Comparison of ENCODE assay signal across 8 cellular contexts in genomic region chr16:68093816-68094613, GRCh38. TPM values are rescaled to one million over a fixed set of nuclear protein-coding genes. Genes with fewer than 3 reads are reported as not detected.
DNase-seq lines count a peak whose midpoint lies in the region; ATAC-seq and FAIRE-seq lines count a peak whose summit lies in the region.

No MANE protein-coding gene starts in this region.

- intact Hi-C loops in Right ventricle myocardium inferior (cut with DNase I) (loop anchor here (2.0 to 5.0 kb wide), 2 partner anchors 33 to 135 kb away; no protein-coding TSS in a partner anchor), cardiac septum (cut with DNase I) (loop anchor here (2.0 kb wide), 1 partner anchor 137 kb away; no protein-coding TSS in a partner anchor)

- no peaks in the 10 kb centered on the region for H3K27me3 Mint-ChIP-seq in stimulated activated naive CD8-positive, alpha-beta T cell treated with anti-CD3 and anti-CD28 coated beads, Interleukin-15, amount 100 ng/mL, for 72 hours

- FAIRE-seq in TTC549 (lab: Jason Lieb, UNC) = peak; percentile 53

- peak; percentile 69 for ATAC-seq in Right ventricle myocardium inferior
- ATAC-seq in stimulated activated naive CD8-positive, alpha-beta T cell treated with anti-CD3 and anti-CD28 coated beads, Interleukin-15, amount 100 ng/mL, for 72 hours = peak; percentile 92
- ATAC-seq in HG03432 (IDR thresholded peaks at IDR 0.05; ENCODE audit: unreplicated experiment) = no peak

- no peaks in the 10 kb centered on the region for H3K9me3 Mint-ChIP-seq in stimulated activated naive CD8-positive, alpha-beta T cell treated with anti-CD3 and anti-CD28 coated beads, Interleukin-15, amount 100 ng/mL, for 72 hours

- H3K4me3 Mint-ChIP-seq in stimulated activated naive CD8-positive, alpha-beta T cell treated with anti-CD3 and anti-CD28 coated beads, Interleukin-15, amount 100 ng/mL, for 72 hours = peak overlapping the region; percentile 51 to 74

- peaks cover 86% of the 10 kb centered on the region for H3K4me1 Mint-ChIP-seq in stimulated activated naive CD8-positive, alpha-beta T cell treated with anti-CD3 and anti-CD28 coated beads, Interleukin-15, amount 100 ng/mL, for 72 hours

- H3K27ac Mint-ChIP-seq in stimulated activated naive CD8-positive, alpha-beta T cell treated with anti-CD3 and anti-CD28 coated beads, Interleukin-15, amount 100 ng/mL, for 72 hours = peak overlapping the region; percentile 67 to 92

- no peak for DNase-seq in Right ventricle myocardium inferior (ENCODE audit: missing footprints)
- no peak for DNase-seq in cardiac septum (ENCODE audit: low spot score)
- DNase-seq in foreskin melanocyte = peak; percentile 73
- DNase-seq in stimulated activated naive CD8-positive, alpha-beta T cell treated with anti-CD3 and anti-CD28 coated beads, Interleukin-15, amount 100 ng/mL, for 72 hours = no peak
- DNase-seq in COLO668 (lab: John Stamatoyannopoulos, UW; ENCODE audit: unreplicated experiment) = no peak
- no peak for DNase-seq in NCI-H146 treated with DMSO at 0.1 percent for 48 hours (lab: John Stamatoyannopoulos, UW; ENCODE audit: unreplicated experiment)

RNA-seq across cellular contexts. Expression of gene NFATC3, which starts 8.8 kb away (rescaled TPM):
- 23.7 TPM for total RNA-seq in Right ventricle myocardium inferior
- 22.9 TPM for total RNA-seq in cardiac septum
